ENCODE assay signal across 15 cellular contexts in genomic region chr4:73762409-73762808, GRCh38. TPM values are rescaled to one million over a fixed set of nuclear protein-coding genes. Genes with fewer than 3 reads are reported as not detected.
A peak's percentile ranks its signal among the peaks of the same experiment; 100 is the strongest.
DNase-seq lines count a peak whose midpoint lies in the region; ATAC-seq and TF ChIP-seq lines count a peak whose summit lies in the region.
"Had no signal": no experiment of that assay in that cellular context is flagged by ENCODE, and none has a peak within 500 bp of the region (broad histone marks: within the 10 kb centered on the region; RNA-seq: fewer than 3 reads in every experiment).

No MANE protein-coding gene starts in this region.

- ATAC-seq in GM18517 (IDR thresholded peaks at IDR 0.05; ENCODE audit: unreplicated experiment) (peak; percentile 64), HG02588 (IDR thresholded peaks at IDR 0.05; ENCODE audit: unreplicated experiment) (peak; percentile 73), PC-3 (no peak)

- no peak overlapping the region for H3K27ac Mint-ChIP-seq in MCF 10A (ENCODE audit: low read depth, unreplicated experiment)
- H3K27ac Mint-ChIP-seq: activated B cell treated with CpG ODN at 0.5 μM for 24 hours had no signal

- BruUV-seq in PC-3 (replicated peaks; lab: Mats Ljungman, UMichigan), result no TSS peak
- no TSS peak for BruUV-seq in MCF 10A (replicated peaks; lab: Mats Ljungman, UMichigan)

- H3K36me3 ChIP-seq in PC-3 (ENCODE audit: low read depth, low read length) (no peaks in the 10 kb centered on the region), right atrium auricular region (no peaks in the 10 kb centered on the region)
- H3K36me3 ChIP-seq: stomach had no signal

- H3K36me3 Mint-ChIP-seq in MCF 10A (ENCODE audit: insufficient read depth, unreplicated experiment), result peaks cover 5% of the 10 kb centered on the region

- H3K9me3 ChIP-seq in PC-3 (ENCODE audit: low read length) (no peaks in the 10 kb centered on the region), right atrium auricular region (no peaks in the 10 kb centered on the region)
- H3K9me3 ChIP-seq: stomach had no signal

- H3K27ac ChIP-seq in PC-3 (ENCODE audit: low read length), result no peak overlapping the region
- no peak overlapping the region for H3K27ac ChIP-seq in right atrium auricular region
- H3K27ac ChIP-seq: C4-2B, dorsolateral prefrontal cortex, stomach had no signal

- H3K4me3 ChIP-seq in PC-3 (ENCODE audit: low read length), result no peak overlapping the region
- H3K4me3 ChIP-seq in right atrium auricular region, result no peak overlapping the region
- H3K4me3 ChIP-seq: dorsolateral prefrontal cortex, stomach had no signal

- no peaks in the 10 kb centered on the region for H3K27me3 Mint-ChIP-seq in MCF 10A (ENCODE audit: insufficient read depth, unreplicated experiment)
- H3K27me3 Mint-ChIP-seq: activated B cell treated with CpG ODN at 0.5 μM for 24 hours had no signal

- POLR2A ChIA-PET in PC-3 (lab: Charles Lee; ENCODE audit: unreplicated experiment) (no interaction called here), MCF 10A (lab: Yijun Ruan, JAX) (interaction anchor here (1.4 kb wide), 1 partner anchor 8 kb away, joined by 4 read pairs; no protein-coding TSS in a partner anchor)

- H3K4me1 ChIP-seq in PC-3 (ENCODE audit: insufficient read depth, low read length), result peaks cover 11% of the 10 kb centered on the region
- H3K4me1 ChIP-seq in right atrium auricular region, result no peaks in the 10 kb centered on the region
- H3K4me1 ChIP-seq: stomach had no signal

- TF ChIP-seq CTCF in PC-3 (conservative IDR thresholded peaks at IDR 0.05; ENCODE audit: low read depth, low read length) (no peak), MCF 10A (IDR thresholded peaks at IDR 0.05; ENCODE audit: unreplicated experiment) (no peak), right atrium auricular region (IDR thresholded peaks at IDR 0.05) (no peak)

- H3K4me2 ChIP-seq in PC-3 (ENCODE audit: low read length), result no peak overlapping the region

- peaks cover 6% of the 10 kb centered on the region for H3K4me1 Mint-ChIP-seq in MCF 10A (ENCODE audit: insufficient read depth, unreplicated experiment)

- H2AFZ ChIP-seq in PC-3 (ENCODE audit: low read length), result no peak overlapping the region

- no peak overlapping the region for H3K4me3 Mint-ChIP-seq in MCF 10A (ENCODE audit: unreplicated experiment)
- H3K4me3 Mint-ChIP-seq: activated B cell treated with CpG ODN at 0.5 μM for 24 hours had no signal

- no peaks in the 10 kb centered on the region for H4K20me1 ChIP-seq in PC-3 (ENCODE audit: low read length)

- H3K9ac ChIP-seq in PC-3 (ENCODE audit: low read length), result no peak overlapping the region

- no peaks in the 10 kb centered on the region for H3K27me3 ChIP-seq in PC-3 (ENCODE audit: low read length)
- H3K27me3 ChIP-seq in right atrium auricular region, result no peaks in the 10 kb centered on the region
- H3K27me3 ChIP-seq: dorsolateral prefrontal cortex, stomach had no signal

- H3K9me3 Mint-ChIP-seq in MCF 10A (ENCODE audit: unreplicated experiment), result no peaks in the 10 kb centered on the region
- H3K9me3 Mint-ChIP-seq: activated B cell treated with CpG ODN at 0.5 μM for 24 hours had no signal

- no peaks in the 10 kb centered on the region for H3K9me2 ChIP-seq in PC-3 (replicated peaks; ENCODE audit: low read length)

- intact Hi-C loops in PC-3 (cut with micrococcal nuclease), result no loop called here
- intact Hi-C loops in MCF 10A (cut with micrococcal nuclease), result no loop called here

- CTCF ChIA-PET in PC-3 (lab: Charles Lee) (interaction anchor here (0.6 to 0.9 kb wide), 2 partner anchors 24 to 64 kb away, joined by 3 read pairs; no protein-coding TSS in a partner anchor), MCF 10A (lab: Yijun Ruan, JAX) (interaction anchor here (0.6 to 1.4 kb wide), 4 partner anchors 15 to 121 kb away, joined by 3 to 6 read pairs (median 4); no protein-coding TSS in a partner anchor)

- peak; percentile 56 for DNase-seq in KG1 (lab: John Stamatoyannopoulos, UW)
- peak; percentile 8 for DNase-seq in germinal center (ENCODE audit: low spot score)
- no peak for DNase-seq in PC-3
- no peak for DNase-seq in pons (ENCODE audit: low spot score)
- no peak for DNase-seq in MCF 10A (ENCODE audit: unreplicated experiment)
- DNase-seq in right atrium auricular region (ENCODE audit: low spot score), result no peak
- DNase-seq: activated B cell treated with CpG ODN at 0.5 μM for 24 hours; anterior cingulate cortex; dorsolateral prefrontal cortex; Right ventricle myocardium superior; stimulated activated CD4-positive, alpha-beta T cell treated with anti-CD3 and anti-CD28 coated beads, Interleukin-2, amount 100 ng/mL, for 48 hours; stomach had no signal

- H3F3A ChIP-seq in PC-3 (ENCODE audit: low read length, unreplicated experiment), result no peaks in the 10 kb centered on the region

- H3K79me2 ChIP-seq in PC-3 (ENCODE audit: low read length), result no peaks in the 10 kb centered on the region

RNA-seq across cellular contexts. Expression of gene CXCL8, which starts 22.0 kb away (rescaled TPM):
- total RNA-seq in PC-3 (2014; rRNA removed), result 360 and 477 TPM in 2 replicates
- 17.0 and 36.2 TPM in 2 replicates for total RNA-seq in MCF 10A (2022)
- total RNA-seq in right atrium auricular region, result 1 to 10 TPM; 2.6 to 7.9 TPM
- total RNA-seq: Right ventricle myocardium superior had no signal

Comparison
In these comparisons a context has a peak if more than half of its experiments do, and no peak if none do; other contexts are left out.
1. DNase-seq: peak in KG1 (single experiment) and germinal center (single experiment); none in PC-3 (single experiment), pons (single experiment), MCF 10A (single experiment) and right atrium auricular region (single experiment).